8 cellular contexts compared by ENCODE assay signal in genomic region chr4:139295317-139296299, GRCh38. TPM values are rescaled to one million over a fixed set of nuclear protein-coding genes. Genes with fewer than 3 reads are reported as not detected.
DNase-seq lines count a peak whose midpoint lies in the region; ATAC-seq and TF ChIP-seq lines count a peak whose summit lies in the region.

No MANE protein-coding gene starts in this region.

- no peaks in the 10 kb centered on the region for H3K9me3 Mint-ChIP-seq in chondrocyte (ENCODE audit: low read depth)

- H3K4me1 Mint-ChIP-seq in chondrocyte (ENCODE audit: low read depth): peaks cover 28% of the 10 kb centered on the region

- DNase-seq in AML-193 (lab: John Stamatoyannopoulos, UW): peak; percentile 81 to 88
- peak; percentile 86 to 96 for DNase-seq in NCI-H446 (lab: John Stamatoyannopoulos, UW)
- peak; percentile 99 for DNase-seq in activated CD4-positive, CD25-positive, alpha-beta regulatory T cell treated with anti-CD3 and anti-CD28 coated beads, Interleukin-2, amount 50 U/mL, for 72 hours
- DNase-seq in chondrocyte (ENCODE audit: low spot score): peak; percentile 98
- DNase-seq in stimulated activated CD4-positive, alpha-beta T cell treated with anti-CD3 and anti-CD28 coated beads, Interleukin-1b, Interleukin-23, amount 100 ng/mL, for 24 hours (ENCODE audit: low read depth in 4 of 4, low spot score in 1 of 4): peak; percentile 97 to 100 (median 98)

- H3K27ac ChIP-seq in layer of hippocampus (ENCODE audit: low read depth, low read length): peak overlapping the region; percentile 81

- H3K27me3 Mint-ChIP-seq in chondrocyte (ENCODE audit: low read depth): no peaks in the 10 kb centered on the region

- H3K27me3 ChIP-seq in layer of hippocampus (ENCODE audit: control insufficient read depth, insufficient read depth, low read length): no peaks in the 10 kb centered on the region

- peak; percentile 99 for TF ChIP-seq CTCF in chondrocyte (IDR thresholded peaks at IDR 0.05)

- peak; percentile 95 for ATAC-seq in GM19035 (IDR thresholded peaks at IDR 0.05; ENCODE audit: unreplicated experiment)
- peak; percentile 94 for ATAC-seq in HG03354 (IDR thresholded peaks at IDR 0.05; ENCODE audit: poor library complexity, severe bottlenecking, unreplicated experiment)

- peak overlapping the region; percentile 92 for H3K27ac Mint-ChIP-seq in chondrocyte (ENCODE audit: unreplicated experiment)

- peaks cover 6% of the 10 kb centered on the region for H3K36me3 Mint-ChIP-seq in chondrocyte (ENCODE audit: low read depth)

- peak overlapping the region; percentile 93 for H3K4me3 Mint-ChIP-seq in chondrocyte (ENCODE audit: unreplicated experiment)

RNA-seq across cellular contexts. Expression of gene NAA15, which starts 5.7 kb away (rescaled TPM):
- 35.3 to 44.1 TPM (median 35.5 TPM) in 3 replicates for total RNA-seq in chondrocyte

RNA-seq across cellular contexts. Expression of gene NDUFC1, which starts 6.7 kb away (rescaled TPM):
- 37.5 to 50.2 TPM (median 43.0 TPM) in 3 replicates for total RNA-seq in chondrocyte

RNA-seq across cellular contexts. Expression of gene MGARP, which starts 15.6 kb away (rescaled TPM):
- total RNA-seq in chondrocyte: 2.6 to 3.5 TPM (median 3.4 TPM) in 3 replicates

Comparison
In these comparisons a context has a peak if more than half of its experiments do, and no peak if none do; other contexts are left out.
1. Peak in every context shown above with its lines: DNase-seq, ATAC-seq and H3K27ac ChIP-seq.